1 cellular context compared by ENCODE assay signal in the genomic region with DNA sequence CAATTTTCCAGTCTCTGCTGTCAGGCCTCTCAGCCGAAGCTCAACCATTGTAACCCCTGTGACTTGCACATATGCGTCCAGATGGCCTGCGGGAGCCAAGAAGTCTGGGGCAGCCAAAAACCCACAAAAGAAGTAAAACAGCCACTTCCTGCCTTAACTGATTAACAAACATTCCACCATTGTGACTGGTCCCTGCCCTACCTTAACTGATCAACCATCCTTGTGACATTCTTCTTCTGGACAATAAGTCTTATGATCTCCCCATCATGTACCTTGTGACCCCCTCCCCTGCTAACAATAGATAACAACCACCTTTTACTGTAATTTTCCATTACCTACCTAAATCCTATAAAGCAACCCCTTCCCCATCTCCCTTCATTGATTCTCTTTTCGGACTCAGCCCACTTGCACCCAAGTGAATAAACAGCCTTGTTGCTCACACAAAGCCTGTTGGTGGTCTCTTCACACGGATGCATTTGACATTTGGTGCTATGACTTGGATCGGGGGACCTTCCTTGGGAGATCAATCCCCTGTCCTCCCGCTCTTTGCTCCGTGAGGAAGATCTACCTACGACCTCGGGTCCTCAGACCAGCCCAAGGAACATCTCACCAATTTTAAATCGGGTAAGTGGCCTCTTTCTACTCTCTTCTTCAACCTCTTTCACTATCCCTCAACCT.
TF ChIP-seq lines count a peak whose summit lies in the region.

No MANE protein-coding gene starts in this region.

TF ChIP-seq in K562, 482 proteins besides CTCF, POLR2A, EP300 and RAD21 (continued from another document):
- TF ChIP-seq XRCC4 (IDR thresholded peaks at IDR 0.05; ENCODE audit: extremely low read depth, insufficient read depth, insufficient read length): no peak
- peak; percentile 28; the same call in 1 of the 2 replicates for TF ChIP-seq ELF2 (CRISPR knock-in tag; IDR thresholded peaks at IDR 0.05)
- TF ChIP-seq PHF20 (IDR thresholded peaks at IDR 0.05; ENCODE audit: partially characterized antibody): no peak
- peak; percentile 39; the same call in 1 of the 2 replicates for TF ChIP-seq TAL1 (IDR thresholded peaks at IDR 0.05)
- TF ChIP-seq ARID1B (IDR thresholded peaks at IDR 0.05): peak; percentile 80
- no peak for TF ChIP-seq STAT5A (IDR thresholded peaks at IDR 0.05; ENCODE audit: borderline replicate concordance, low read length)
- peak; percentile 73 to 85; a peak in 3 of 4 replicates for TF ChIP-seq TEAD1 (CRISPR knock-in tag; IDR thresholded peaks at IDR 0.05)
- TF ChIP-seq ESRRA (IDR thresholded peaks at IDR 0.05; ENCODE audit: borderline replicate concordance, low read depth): peak; percentile 69; the same call in 1 of the 2 replicates
- TF ChIP-seq GABPA (tag; conservative IDR thresholded peaks at IDR 0.05; ENCODE audit: low read depth): 0 out of 2 replicates have a peak, but pooled peaks have one; percentile 30
- TF ChIP-seq TBL1XR1 (IDR thresholded peaks at IDR 0.05; ENCODE audit: low read length in 2 of 2): 0 out of 4 replicates have a peak, but pooled peaks of 1 of the 2 experiments have one; percentile 26
- 0 out of 2 replicates have a peak, but pooled peaks have one; percentile 59 for TF ChIP-seq KLF6 (CRISPR knock-in tag; IDR thresholded peaks at IDR 0.05; ENCODE audit: borderline replicate concordance)
- TF ChIP-seq USF2 (CRISPR knock-in tag; IDR thresholded peaks at IDR 0.05): no peak
- peak in 1 of 2 experiments; percentile 54; a peak in 2 of 4 replicates for TF ChIP-seq RCOR1 (IDR thresholded peaks at IDR 0.05; ENCODE audit: borderline replicate concordance in 1 of 2, low read depth in 2 of 2, low read length in 2 of 2)
- no peak for TF ChIP-seq ZC3H11A (IDR thresholded peaks at IDR 0.05; ENCODE audit: low read depth, low read length)
- TF ChIP-seq, protein P1, sequence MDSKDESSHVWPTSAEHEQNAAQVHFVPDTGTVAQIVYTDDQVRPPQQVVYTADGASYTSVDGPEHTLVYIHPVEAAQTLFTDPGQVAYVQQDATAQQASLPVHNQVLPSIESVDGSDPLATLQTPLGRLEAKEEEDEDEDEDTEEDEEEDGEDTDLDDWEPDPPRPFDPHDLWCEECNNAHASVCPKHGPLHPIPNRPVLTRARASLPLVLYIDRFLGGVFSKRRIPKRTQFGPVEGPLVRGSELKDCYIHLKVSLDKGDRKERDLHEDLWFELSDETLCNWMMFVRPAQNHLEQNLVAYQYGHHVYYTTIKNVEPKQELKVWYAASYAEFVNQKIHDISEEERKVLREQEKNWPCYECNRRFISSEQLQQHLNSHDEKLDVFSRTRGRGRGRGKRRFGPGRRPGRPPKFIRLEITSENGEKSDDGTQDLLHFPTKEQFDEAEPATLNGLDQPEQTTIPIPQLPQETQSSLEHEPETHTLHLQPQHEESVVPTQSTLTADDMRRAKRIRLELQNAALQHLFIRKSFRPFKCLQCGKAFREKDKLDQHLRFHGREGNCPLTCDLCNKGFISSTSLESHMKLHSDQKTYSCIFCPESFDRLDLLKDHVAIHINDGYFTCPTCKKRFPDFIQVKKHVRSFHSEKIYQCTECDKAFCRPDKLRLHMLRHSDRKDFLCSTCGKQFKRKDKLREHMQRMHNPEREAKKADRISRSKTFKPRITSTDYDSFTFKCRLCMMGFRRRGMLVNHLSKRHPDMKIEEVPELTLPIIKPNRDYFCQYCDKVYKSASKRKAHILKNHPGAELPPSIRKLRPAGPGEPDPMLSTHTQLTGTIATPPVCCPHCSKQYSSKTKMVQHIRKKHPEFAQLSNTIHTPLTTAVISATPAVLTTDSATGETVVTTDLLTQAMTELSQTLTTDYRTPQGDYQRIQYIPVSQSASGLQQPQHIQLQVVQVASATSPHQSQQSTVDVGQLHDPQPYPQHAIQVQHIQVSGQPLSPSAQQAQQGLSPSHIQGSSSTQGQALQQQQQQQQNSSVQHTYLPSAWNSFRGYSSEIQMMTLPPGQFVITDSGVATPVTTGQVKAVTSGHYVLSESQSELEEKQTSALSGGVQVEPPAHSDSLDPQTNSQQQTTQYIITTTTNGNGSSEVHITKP (IDR thresholded peaks at IDR 0.05; ENCODE audit: partially characterized antibody): no peak
- TF ChIP-seq ZNF316 (IDR thresholded peaks at IDR 0.05): peak; percentile 49; the same call in 1 of the 2 replicates
- TF ChIP-seq, protein P2, sequence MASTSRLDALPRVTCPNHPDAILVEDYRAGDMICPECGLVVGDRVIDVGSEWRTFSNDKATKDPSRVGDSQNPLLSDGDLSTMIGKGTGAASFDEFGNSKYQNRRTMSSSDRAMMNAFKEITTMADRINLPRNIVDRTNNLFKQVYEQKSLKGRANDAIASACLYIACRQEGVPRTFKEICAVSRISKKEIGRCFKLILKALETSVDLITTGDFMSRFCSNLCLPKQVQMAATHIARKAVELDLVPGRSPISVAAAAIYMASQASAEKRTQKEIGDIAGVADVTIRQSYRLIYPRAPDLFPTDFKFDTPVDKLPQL (IDR thresholded peaks at IDR 0.05; ENCODE audit: extremely low read depth, insufficient read length): no peak
- TF ChIP-seq CEBPB (tag; IDR thresholded peaks at IDR 0.05): 0 out of 2 replicates have a peak, but pooled peaks have one; percentile 35
- TF ChIP-seq, protein P3, sequence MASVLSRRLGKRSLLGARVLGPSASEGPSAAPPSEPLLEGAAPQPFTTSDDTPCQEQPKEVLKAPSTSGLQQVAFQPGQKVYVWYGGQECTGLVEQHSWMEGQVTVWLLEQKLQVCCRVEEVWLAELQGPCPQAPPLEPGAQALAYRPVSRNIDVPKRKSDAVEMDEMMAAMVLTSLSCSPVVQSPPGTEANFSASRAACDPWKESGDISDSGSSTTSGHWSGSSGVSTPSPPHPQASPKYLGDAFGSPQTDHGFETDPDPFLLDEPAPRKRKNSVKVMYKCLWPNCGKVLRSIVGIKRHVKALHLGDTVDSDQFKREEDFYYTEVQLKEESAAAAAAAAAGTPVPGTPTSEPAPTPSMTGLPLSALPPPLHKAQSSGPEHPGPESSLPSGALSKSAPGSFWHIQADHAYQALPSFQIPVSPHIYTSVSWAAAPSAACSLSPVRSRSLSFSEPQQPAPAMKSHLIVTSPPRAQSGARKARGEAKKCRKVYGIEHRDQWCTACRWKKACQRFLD (CRISPR knock-in tag; IDR thresholded peaks at IDR 0.05): peak; percentile 52; the same call in 1 of the 2 replicates
- peak; percentile 26 for TF ChIP-seq TBP (optimal IDR thresholded peaks at IDR 0.05; ENCODE audit: low read depth, low read length)
- TF ChIP-seq, protein P4, sequence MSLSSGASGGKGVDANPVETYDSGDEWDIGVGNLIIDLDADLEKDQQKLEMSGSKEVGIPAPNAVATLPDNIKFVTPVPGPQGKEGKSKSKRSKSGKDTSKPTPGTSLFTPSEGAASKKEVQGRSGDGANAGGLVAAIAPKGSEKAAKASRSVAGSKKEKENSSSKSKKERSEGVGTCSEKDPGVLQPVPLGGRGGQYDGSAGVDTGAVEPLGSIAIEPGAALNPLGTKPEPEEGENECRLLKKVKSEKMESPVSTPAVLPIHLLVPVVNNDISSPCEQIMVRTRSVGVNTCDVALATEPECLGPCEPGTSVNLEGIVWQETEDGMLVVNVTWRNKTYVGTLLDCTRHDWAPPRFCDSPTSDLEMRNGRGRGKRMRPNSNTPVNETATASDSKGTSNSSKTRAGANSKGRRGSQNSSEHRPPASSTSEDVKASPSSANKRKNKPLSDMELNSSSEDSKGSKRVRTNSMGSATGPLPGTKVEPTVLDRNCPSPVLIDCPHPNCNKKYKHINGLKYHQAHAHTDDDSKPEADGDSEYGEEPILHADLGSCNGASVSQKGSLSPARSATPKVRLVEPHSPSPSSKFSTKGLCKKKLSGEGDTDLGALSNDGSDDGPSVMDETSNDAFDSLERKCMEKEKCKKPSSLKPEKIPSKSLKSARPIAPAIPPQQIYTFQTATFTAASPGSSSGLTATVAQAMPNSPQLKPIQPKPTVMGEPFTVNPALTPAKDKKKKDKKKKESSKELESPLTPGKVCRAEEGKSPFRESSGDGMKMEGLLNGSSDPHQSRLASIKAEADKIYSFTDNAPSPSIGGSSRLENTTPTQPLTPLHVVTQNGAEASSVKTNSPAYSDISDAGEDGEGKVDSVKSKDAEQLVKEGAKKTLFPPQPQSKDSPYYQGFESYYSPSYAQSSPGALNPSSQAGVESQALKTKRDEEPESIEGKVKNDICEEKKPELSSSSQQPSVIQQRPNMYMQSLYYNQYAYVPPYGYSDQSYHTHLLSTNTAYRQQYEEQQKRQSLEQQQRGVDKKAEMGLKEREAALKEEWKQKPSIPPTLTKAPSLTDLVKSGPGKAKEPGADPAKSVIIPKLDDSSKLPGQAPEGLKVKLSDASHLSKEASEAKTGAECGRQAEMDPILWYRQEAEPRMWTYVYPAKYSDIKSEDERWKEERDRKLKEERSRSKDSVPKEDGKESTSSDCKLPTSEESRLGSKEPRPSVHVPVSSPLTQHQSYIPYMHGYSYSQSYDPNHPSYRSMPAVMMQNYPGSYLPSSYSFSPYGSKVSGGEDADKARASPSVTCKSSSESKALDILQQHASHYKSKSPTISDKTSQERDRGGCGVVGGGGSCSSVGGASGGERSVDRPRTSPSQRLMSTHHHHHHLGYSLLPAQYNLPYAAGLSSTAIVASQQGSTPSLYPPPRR (CRISPR knock-in tag; IDR thresholded peaks at IDR 0.05; ENCODE audit: borderline replicate concordance): no peak
- TF ChIP-seq ELF1 (tag; IDR thresholded peaks at IDR 0.05): peak; percentile 76
- no peak for TF ChIP-seq HIVEP1 (CRISPR knock-in tag; IDR thresholded peaks at IDR 0.05)
- peak; percentile 41 for TF ChIP-seq TAF7 (tag; IDR thresholded peaks at IDR 0.05)
- TF ChIP-seq FOXP1 (CRISPR knock-in tag; IDR thresholded peaks at IDR 0.05): no peak
- TF ChIP-seq RERE (CRISPR knock-in tag; IDR thresholded peaks at IDR 0.05; ENCODE audit: borderline replicate concordance): no peak
- peak; percentile 65 for TF ChIP-seq ZBTB9 (CRISPR knock-in tag; IDR thresholded peaks at IDR 0.05)
